In genomic region chr2:219513787-219514186, GRCh38 we compare ENCODE assay signal across 20 cellular contexts. TPM values are rescaled to one million over a fixed set of nuclear protein-coding genes. Genes with fewer than 3 reads are reported as not detected.
A peak's percentile ranks its signal among the peaks of the same experiment; 100 is the strongest.
DNase-seq lines count a peak whose midpoint lies in the region; ATAC-seq, FAIRE-seq and TF ChIP-seq lines count a peak whose summit lies in the region.
"Had no signal": no experiment of that assay in that cellular context is flagged by ENCODE, and none has a peak within 500 bp of the region (broad histone marks: within the 10 kb centered on the region; RNA-seq: fewer than 3 reads in every experiment).

No MANE protein-coding gene starts in this region.

- H3K4me1 Mint-ChIP-seq in WTC11: peaks cover 52% of the 10 kb centered on the region

- H3K27me3 Mint-ChIP-seq in WTC11 (ENCODE audit: low read depth): peaks cover 73% of the 10 kb centered on the region

- DNase-seq in BE2C (no peak), WTC11 (ENCODE audit: low spot score) (no peak), left kidney (ENCODE audit: low read depth, low spot score) (peak; percentile 48), frontal cortex (ENCODE audit: low spot score in 2 of 2) (no peak), DMS153 (lab: John Stamatoyannopoulos, UW) (no peak), NCI-H2227 (lab: John Stamatoyannopoulos, UW; ENCODE audit: unreplicated experiment) (no peak)
- DNase-seq: activated CD4-positive, alpha-beta memory T cell treated with anti-CD3 and anti-CD28 coated beads, Interleukin-2, amount 10 ng/mL, durations not matched to agents 7 days and 5 days; colonic mucosa; NCI-H1436; NCI-H446 treated with DMSO at 0.1 percent for 48 hours; stimulated activated naive CD8-positive, alpha-beta T cell treated with anti-CD3 and anti-CD28 coated beads, Interleukin-15, amount 100 ng/mL, for 72 hours had no signal

- H3K9me3 Mint-ChIP-seq in WTC11: no peaks in the 10 kb centered on the region
- H3K9me3 Mint-ChIP-seq: activated CD4-positive, alpha-beta memory T cell treated with anti-CD3 and anti-CD28 coated beads, Interleukin-2, amount 10 ng/mL, durations not matched to agents 7 days and 5 days; stimulated activated naive CD8-positive, alpha-beta T cell treated with anti-CD3 and anti-CD28 coated beads, Interleukin-15, amount 100 ng/mL, for 72 hours had no signal

- ATAC-seq in WTC11 (no peak), GM21737 (IDR thresholded peaks at IDR 0.05; ENCODE audit: unreplicated experiment) (no peak)
- ATAC-seq: esophagus mucosa; stimulated activated naive CD8-positive, alpha-beta T cell treated with anti-CD3 and anti-CD28 coated beads, Interleukin-15, amount 100 ng/mL, for 72 hours had no signal

- H3K27me3 ChIP-seq in BE2C (no peaks in the 10 kb centered on the region), HUES48 (ENCODE audit: control insufficient read depth, insufficient read depth, low read length) (peaks cover 71% of the 10 kb centered on the region)

- no peaks in the 10 kb centered on the region for H3K36me3 Mint-ChIP-seq in WTC11

- H3K27ac Mint-ChIP-seq in WTC11: no peak overlapping the region

- no peak overlapping the region for H3K27ac ChIP-seq in HUES48 (ENCODE audit: low read depth, low read length)
- H3K27ac ChIP-seq: colonic mucosa, heart right ventricle, HL-60 had no signal

- no peak for TF ChIP-seq CTCF in BE2C (IDR thresholded peaks at IDR 0.05; ENCODE audit: low read depth, low read length)
- TF ChIP-seq CTCF in WTC11 (IDR thresholded peaks at IDR 0.05): no peak

- H3K4me3 Mint-ChIP-seq in WTC11: peak overlapping the region; percentile 59
- H3K4me3 Mint-ChIP-seq: activated CD4-positive, alpha-beta memory T cell treated with anti-CD3 and anti-CD28 coated beads, Interleukin-2, amount 10 ng/mL, durations not matched to agents 7 days and 5 days had no signal

- H3K36me3 ChIP-seq in BE2C (no peaks in the 10 kb centered on the region), HUES48 (ENCODE audit: control insufficient read depth, insufficient read depth, low read length) (no peaks in the 10 kb centered on the region)
- H3K36me3 ChIP-seq: colonic mucosa, heart right ventricle had no signal

- H3K4me3 ChIP-seq in BE2C (ENCODE audit: low read depth, low read length) (peak overlapping the region; percentile 53), HUES48 (ENCODE audit: low read depth, low read length) (0 out of 2 replicates have a peak overlapping the region, but pooled peaks have one; percentile 1)
- H3K4me3 ChIP-seq: colonic mucosa had no signal

- no peak for FAIRE-seq in frontal cortex (lab: Jason Lieb, UNC)
- FAIRE-seq: GM18507, kidney, urothelium cell line had no signal

- POLR2A ChIA-PET in WTC11 (lab: Charles Lee): interaction anchor here (0.7 to 2.9 kb wide), 3 partner anchors 15 to 126 kb away, joined by 3 to 8 read pairs (median 3); partner anchors contain the start of genes DNPEP and GMPPA

- peaks cover 67% of the 10 kb centered on the region for H3K4me1 ChIP-seq in BE2C
- H3K4me1 ChIP-seq in HUES48 (ENCODE audit: control insufficient read depth, insufficient read depth, low read length): peaks cover 29% of the 10 kb centered on the region
- H3K4me1 ChIP-seq: colonic mucosa had no signal

- H3K9me3 ChIP-seq in BE2C (no peaks in the 10 kb centered on the region), HUES48 (ENCODE audit: control insufficient read depth, insufficient read depth, low read length) (no peaks in the 10 kb centered on the region)
- H3K9me3 ChIP-seq: colonic mucosa, heart right ventricle had no signal

- no peak overlapping the region for H3K9ac ChIP-seq in HUES48 (ENCODE audit: low read depth, low read length)

- CTCF ChIA-PET in WTC11 (lab: Charles Lee): interaction anchor here (0.9 to 41.3 kb wide), 7 partner anchors 9 to 111 kb away, joined by 3 to 2316 read pairs (median 3); partner anchors contain the start of gene GMPPA

TF ChIP-seq in WTC11, 78 proteins besides CTCF, POLR2A, EP300 and RAD21:
- TF ChIP-seq, protein P1, sequence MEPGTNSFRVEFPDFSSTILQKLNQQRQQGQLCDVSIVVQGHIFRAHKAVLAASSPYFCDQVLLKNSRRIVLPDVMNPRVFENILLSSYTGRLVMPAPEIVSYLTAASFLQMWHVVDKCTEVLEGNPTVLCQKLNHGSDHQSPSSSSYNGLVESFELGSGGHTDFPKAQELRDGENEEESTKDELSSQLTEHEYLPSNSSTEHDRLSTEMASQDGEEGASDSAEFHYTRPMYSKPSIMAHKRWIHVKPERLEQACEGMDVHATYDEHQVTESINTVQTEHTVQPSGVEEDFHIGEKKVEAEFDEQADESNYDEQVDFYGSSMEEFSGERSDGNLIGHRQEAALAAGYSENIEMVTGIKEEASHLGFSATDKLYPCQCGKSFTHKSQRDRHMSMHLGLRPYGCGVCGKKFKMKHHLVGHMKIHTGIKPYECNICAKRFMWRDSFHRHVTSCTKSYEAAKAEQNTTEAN (CRISPR knock-in tag; IDR thresholded peaks at IDR 0.05): no peak
- TF ChIP-seq CREM (CRISPR knock-in tag; IDR thresholded peaks at IDR 0.05): no peak
- no peak for TF ChIP-seq TP53 (CRISPR knock-in tag; IDR thresholded peaks at IDR 0.05)
- TF ChIP-seq, protein P2, sequence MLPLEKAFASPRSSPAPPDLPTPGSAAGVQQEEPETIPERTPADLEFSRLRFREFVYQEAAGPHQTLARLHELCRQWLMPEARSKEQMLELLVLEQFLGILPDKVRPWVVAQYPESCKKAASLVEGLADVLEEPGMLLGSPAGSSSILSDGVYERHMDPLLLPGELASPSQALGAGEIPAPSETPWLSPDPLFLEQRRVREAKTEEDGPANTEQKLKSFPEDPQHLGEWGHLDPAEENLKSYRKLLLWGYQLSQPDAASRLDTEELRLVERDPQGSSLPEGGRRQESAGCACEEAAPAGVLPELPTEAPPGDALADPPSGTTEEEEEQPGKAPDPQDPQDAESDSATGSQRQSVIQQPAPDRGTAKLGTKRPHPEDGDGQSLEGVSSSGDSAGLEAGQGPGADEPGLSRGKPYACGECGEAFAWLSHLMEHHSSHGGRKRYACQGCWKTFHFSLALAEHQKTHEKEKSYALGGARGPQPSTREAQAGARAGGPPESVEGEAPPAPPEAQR (CRISPR knock-in tag; IDR thresholded peaks at IDR 0.05): no peak
- TF ChIP-seq IRF2 (CRISPR knock-in tag; IDR thresholded peaks at IDR 0.05; ENCODE audit: borderline replicate concordance, low read depth): no peak
- TF ChIP-seq NFATC4 (CRISPR knock-in tag; IDR thresholded peaks at IDR 0.05): no peak
- TF ChIP-seq, protein P3, sequence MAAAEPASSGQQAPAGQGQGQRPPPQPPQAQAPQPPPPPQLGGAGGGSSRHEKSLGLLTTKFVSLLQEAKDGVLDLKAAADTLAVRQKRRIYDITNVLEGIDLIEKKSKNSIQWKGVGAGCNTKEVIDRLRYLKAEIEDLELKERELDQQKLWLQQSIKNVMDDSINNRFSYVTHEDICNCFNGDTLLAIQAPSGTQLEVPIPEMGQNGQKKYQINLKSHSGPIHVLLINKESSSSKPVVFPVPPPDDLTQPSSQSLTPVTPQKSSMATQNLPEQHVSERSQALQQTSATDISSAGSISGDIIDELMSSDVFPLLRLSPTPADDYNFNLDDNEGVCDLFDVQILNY (CRISPR knock-in tag; IDR thresholded peaks at IDR 0.05): no peak
- no peak for TF ChIP-seq SOX15 (CRISPR knock-in tag; IDR thresholded peaks at IDR 0.05)
- no peak for TF ChIP-seq PRRX2 (CRISPR knock-in tag; IDR thresholded peaks at IDR 0.05)
- no peak for TF ChIP-seq FOXK1 (CRISPR knock-in tag; IDR thresholded peaks at IDR 0.05)
- no peak for TF ChIP-seq ZNF121 (CRISPR knock-in tag; IDR thresholded peaks at IDR 0.05)
- no peak for TF ChIP-seq ESRRA (CRISPR knock-in tag; IDR thresholded peaks at IDR 0.05; ENCODE audit: borderline replicate concordance)
- no peak for TF ChIP-seq NFE2L1 (CRISPR knock-in tag; IDR thresholded peaks at IDR 0.05)
- TF ChIP-seq, protein P4, sequence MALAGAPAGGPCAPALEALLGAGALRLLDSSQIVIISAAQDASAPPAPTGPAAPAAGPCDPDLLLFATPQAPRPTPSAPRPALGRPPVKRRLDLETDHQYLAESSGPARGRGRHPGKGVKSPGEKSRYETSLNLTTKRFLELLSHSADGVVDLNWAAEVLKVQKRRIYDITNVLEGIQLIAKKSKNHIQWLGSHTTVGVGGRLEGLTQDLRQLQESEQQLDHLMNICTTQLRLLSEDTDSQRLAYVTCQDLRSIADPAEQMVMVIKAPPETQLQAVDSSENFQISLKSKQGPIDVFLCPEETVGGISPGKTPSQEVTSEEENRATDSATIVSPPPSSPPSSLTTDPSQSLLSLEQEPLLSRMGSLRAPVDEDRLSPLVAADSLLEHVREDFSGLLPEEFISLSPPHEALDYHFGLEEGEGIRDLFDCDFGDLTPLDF (CRISPR knock-in tag; IDR thresholded peaks at IDR 0.05): no peak
- TF ChIP-seq NFYB (CRISPR knock-in tag; conservative IDR thresholded peaks at IDR 0.05; ENCODE audit: low read depth): no peak
- no peak for TF ChIP-seq FOXJ3 (CRISPR knock-in tag; IDR thresholded peaks at IDR 0.05; ENCODE audit: borderline replicate concordance)

RNA-seq across cellular contexts. Expression of gene ASIC4, which starts 0.5 kb away (rescaled TPM):
- polyA plus RNA-seq in BE2C (2012; ENCODE audit: insufficient read depth, insufficient read length, low read depth): 116 TPM
- total RNA-seq in WTC11 (2021) (0.79 to 1.0 TPM (median 0.80 TPM) in 3 replicates), frontal cortex (2.9 TPM)
- total RNA-seq: esophagus mucosa, kidney, mononuclear cell had no signal
- polyA plus RNA-seq: heart right ventricle had no signal

RNA-seq across cellular contexts. Expression of gene GMPPA, which starts 15.1 kb away (rescaled TPM):
- polyA plus RNA-seq in BE2C (2012; ENCODE audit: insufficient read depth, insufficient read length, low read depth): 93.8 TPM
- total RNA-seq in WTC11 (2021) (44.2 to 51.9 TPM (median 49.5 TPM) in 3 replicates), frontal cortex (13.0 TPM)

RNA-seq across cellular contexts. Expression of gene CHPF, which starts 29.8 kb away (rescaled TPM):
- polyA plus RNA-seq in BE2C (2012; ENCODE audit: insufficient read depth, insufficient read length, low read depth): 304 TPM
- total RNA-seq in WTC11 (2021) (84.3 to 97.0 TPM (median 84.8 TPM) in 3 replicates), frontal cortex (24.1 TPM)

RNA-seq across cellular contexts. Expression of gene TMEM198, which starts 30.0 kb away (rescaled TPM):
- polyA plus RNA-seq in BE2C (2012; ENCODE audit: insufficient read depth, insufficient read length, low read depth): 110 TPM
- 7.1 to 8.1 TPM (median 7.3 TPM) in 3 replicates for total RNA-seq in WTC11 (2021)
- total RNA-seq in frontal cortex: 14.7 TPM
- total RNA-seq: mononuclear cell had no signal

RNA-seq across cellular contexts. Expression of gene OBSL1, which starts 57.6 kb away (rescaled TPM):
- polyA plus RNA-seq in BE2C (2012; ENCODE audit: insufficient read depth, insufficient read length, low read depth): 340 TPM
- total RNA-seq in WTC11 (2021) (159 to 221 TPM (median 213 TPM) in 3 replicates), frontal cortex (40.4 TPM)
- total RNA-seq: activated CD4-positive, alpha-beta memory T cell treated with anti-CD3 and anti-CD28 coated beads, Interleukin-2, amount 10 ng/mL, durations not matched to agents 7 days and 5 days had no signal
